1 cellular context compared by ENCODE assay signal in genomic region chr1:168719306-168720111, GRCh38.
A peak's percentile ranks its signal among the peaks of the same experiment; 100 is the strongest.
TF ChIP-seq lines count a peak whose summit lies in the region.

No MANE protein-coding gene starts in this region.

TF ChIP-seq in GM12878, 131 proteins besides CTCF, POLR2A, EP300 and RAD21 (continued from another document):
- TF ChIP-seq CBX5 (IDR thresholded peaks at IDR 0.05; ENCODE audit: low read depth) (0 out of 2 replicates have a peak, but pooled peaks have one; percentile 53), NR2F1 (conservative IDR thresholded peaks at IDR 0.05) (peak; percentile 88), IKZF1 (conservative IDR thresholded peaks at IDR 0.05) (peak; percentile 54), ZBTB40 (IDR thresholded peaks at IDR 0.05; ENCODE audit: borderline replicate concordance) (no peak), ESRRA (IDR thresholded peaks at IDR 0.05; ENCODE audit: low read length) (no peak), GATAD2B (conservative IDR thresholded peaks at IDR 0.05; ENCODE audit: low read depth) (no peak), NFIC (IDR thresholded peaks at IDR 0.05; ENCODE audit: low read depth, low read length) (peak; percentile 48; the same call in 1 of the 2 replicates), HDGF (IDR thresholded peaks at IDR 0.05) (no peak), NFXL1 (IDR thresholded peaks at IDR 0.05; ENCODE audit: borderline replicate concordance) (no peak), ATF7 (IDR thresholded peaks at IDR 0.05; ENCODE audit: low read depth) (peak; percentile 21; the same call in 1 of the 2 replicates), STAT3 (IDR thresholded peaks at IDR 0.05; ENCODE audit: low read depth, low read length) (no peak), RELB (IDR thresholded peaks at IDR 0.05; ENCODE audit: low read depth) (0 out of 2 replicates have a peak, but pooled peaks have one; percentile 33), ZNF384 (IDR thresholded peaks at IDR 0.05; ENCODE audit: borderline replicate concordance, low read depth, low read length) (peak; percentile 41; the same call in 1 of the 2 replicates)
